11 cellular contexts compared by ENCODE assay signal in the genomic region with DNA sequence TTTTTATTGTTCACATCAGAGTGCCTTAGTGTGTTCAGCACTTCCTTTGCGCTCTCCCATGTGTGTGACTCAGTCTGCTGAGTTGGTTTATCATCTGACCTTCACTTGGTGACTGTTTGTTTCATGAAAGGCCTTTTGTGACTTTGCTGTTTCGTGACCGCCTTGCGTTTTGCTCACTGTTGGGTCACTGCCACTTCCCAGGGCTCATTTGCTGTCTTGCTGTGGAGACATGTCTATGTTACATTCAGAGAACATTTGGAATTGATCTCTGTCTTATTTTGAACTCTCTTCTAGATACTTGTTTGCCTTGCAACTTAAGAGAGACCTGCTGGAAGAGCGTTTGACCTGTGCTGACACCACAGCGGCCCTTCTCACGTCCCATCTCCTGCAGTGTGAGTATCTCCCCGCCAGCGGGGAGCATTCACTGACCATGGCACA. TPM values are rescaled to one million over a fixed set of nuclear protein-coding genes. Genes with fewer than 3 reads are reported as not detected.
DNase-seq lines count a peak whose midpoint lies in the region; ATAC-seq and TF ChIP-seq lines count a peak whose summit lies in the region.
"Had no signal": no experiment of that assay in that cellular context is flagged by ENCODE, and none has a peak within 500 bp of the region (broad histone marks: within the 10 kb centered on the region; RNA-seq: fewer than 3 reads in every experiment).

No MANE protein-coding gene starts in this region.

- no peak overlapping the region for H2AFZ ChIP-seq in PC-3 (ENCODE audit: low read length)

- H4K20me1 ChIP-seq in PC-3 (ENCODE audit: low read length), result no peaks in the 10 kb centered on the region

- POLR2A ChIA-PET in PC-3 (lab: Charles Lee; ENCODE audit: unreplicated experiment) (no interaction called here), HEK293T (lab: Yijun Ruan, JAX) (no interaction called here)

- H3K79me2 ChIP-seq in PC-3 (ENCODE audit: low read length), result no peaks in the 10 kb centered on the region

- H3K9me2 ChIP-seq in PC-3 (replicated peaks; ENCODE audit: low read length), result no peaks in the 10 kb centered on the region

- BruUV-seq in PC-3 (replicated peaks; lab: Mats Ljungman, UMichigan), result no TSS peak

- peak; percentile 86 for DNase-seq in PC-3
- peak; percentile 72 for DNase-seq in choroid plexus epithelial cell (ENCODE audit: low read depth)
- peak; percentile 14 to 62 for DNase-seq in lung microvascular endothelial cell (ENCODE audit: low read depth in 2 of 2)
- peak; percentile 94 for DNase-seq in superior temporal gyrus (ENCODE audit: extremely low spot score)
- no peak for DNase-seq in HEK293T (ENCODE audit: extremely low spot score)
- no peak for DNase-seq in activated gamma-delta T cell (lab: John Stamatoyannopoulos, UW)
- DNase-seq: stimulated activated CD4-positive, alpha-beta T cell treated with anti-CD3 and anti-CD28 coated beads, Interleukin-2, amount 100 ng/mL, for 24 hours; stimulated activated naive CD8-positive, alpha-beta T cell treated with anti-CD3 and anti-CD28 coated beads, Interleukin-15, Interleukin-2, amounts not matched to agents 100 U/mL and 50 U/mL, for 24 hours; T-helper 17 cell had no signal

- peak; percentile 83 for ATAC-seq in PC-3
- ATAC-seq in HG03045 (IDR thresholded peaks at IDR 0.05; ENCODE audit: unreplicated experiment), result no peak
- ATAC-seq: stimulated activated naive CD8-positive, alpha-beta T cell treated with anti-CD3 and anti-CD28 coated beads, Interleukin-15, Interleukin-2, amounts not matched to agents 100 U/mL and 50 U/mL, for 24 hours; T-helper 17 cell had no signal

- peak overlapping the region; percentile 94 for H3K27ac ChIP-seq in PC-3 (ENCODE audit: low read length)
- H3K27ac ChIP-seq: neutrophil had no signal

- peak overlapping the region; percentile 34; the same call in 1 of the 2 replicates for H3K4me2 ChIP-seq in PC-3 (ENCODE audit: low read length)

- peaks cover 29% of the 10 kb centered on the region for H3K4me1 ChIP-seq in PC-3 (ENCODE audit: insufficient read depth, low read length)

- H3K27me3 ChIP-seq in PC-3 (ENCODE audit: low read length), result no peaks in the 10 kb centered on the region
- H3K27me3 ChIP-seq: neutrophil had no signal

- peaks cover 8% of the 10 kb centered on the region for H3F3A ChIP-seq in PC-3 (ENCODE audit: low read length, unreplicated experiment)

- CTCF ChIA-PET in PC-3 (lab: Charles Lee), result no interaction called here
- CTCF ChIA-PET in HEK293T (lab: Yijun Ruan, JAX), result no interaction called here

- TF ChIP-seq CTCF in PC-3 (conservative IDR thresholded peaks at IDR 0.05; ENCODE audit: low read depth, low read length), result no peak
- TF ChIP-seq CTCF in choroid plexus epithelial cell (conservative IDR thresholded peaks at IDR 0.05; ENCODE audit: low read depth, low read length), result peak; percentile 13

- no peaks in the 10 kb centered on the region for H3K9me3 ChIP-seq in PC-3 (ENCODE audit: low read length)
- H3K9me3 ChIP-seq: neutrophil had no signal

- peak overlapping the region; percentile 61 for H3K9ac ChIP-seq in PC-3 (ENCODE audit: low read length)

- H3K36me3 ChIP-seq in PC-3 (ENCODE audit: low read depth, low read length), result peaks cover 23% of the 10 kb centered on the region; the same call in 1 of the 2 replicates

- intact Hi-C loops in PC-3 (cut with micrococcal nuclease), result loop anchor here (1.0 kb wide), 1 partner anchor 35 kb away; no protein-coding TSS in a partner anchor

- no peak overlapping the region for H3K4me3 ChIP-seq in PC-3 (ENCODE audit: low read length)
- no peak overlapping the region for H3K4me3 ChIP-seq in choroid plexus epithelial cell (ENCODE audit: low read depth, low read length)

TF ChIP-seq in HEK293T, 16 proteins besides CTCF, POLR2A, EP300 and RAD21:
- TF ChIP-seq HDGF (IDR thresholded peaks at IDR 0.05; ENCODE audit: borderline replicate concordance) (no peak), ELF4 (IDR thresholded peaks at IDR 0.05) (no peak), ARNT (IDR thresholded peaks at IDR 0.05) (no peak), ZNF384 (IDR thresholded peaks at IDR 0.05) (no peak), SP1 (IDR thresholded peaks at IDR 0.05) (no peak), FOXA1 (IDR thresholded peaks at IDR 0.05) (no peak), SUZ12 (IDR thresholded peaks at IDR 0.05) (no peak), TARDBP (IDR thresholded peaks at IDR 0.05) (no peak), BHLHE40 (IDR thresholded peaks at IDR 0.05; ENCODE audit: borderline replicate concordance) (no peak), LEF1 (IDR thresholded peaks at IDR 0.05; ENCODE audit: borderline replicate concordance) (no peak), NFRKB (IDR thresholded peaks at IDR 0.05) (no peak), CTBP1 (IDR thresholded peaks at IDR 0.05; ENCODE audit: borderline replicate concordance) (no peak), L3MBTL2 (conservative IDR thresholded peaks at IDR 0.05) (no peak), FOXK2 (IDR thresholded peaks at IDR 0.05) (no peak), FOXM1 (IDR thresholded peaks at IDR 0.05; ENCODE audit: borderline replicate concordance) (no peak)
- TF ChIP-seq, protein P1, sequence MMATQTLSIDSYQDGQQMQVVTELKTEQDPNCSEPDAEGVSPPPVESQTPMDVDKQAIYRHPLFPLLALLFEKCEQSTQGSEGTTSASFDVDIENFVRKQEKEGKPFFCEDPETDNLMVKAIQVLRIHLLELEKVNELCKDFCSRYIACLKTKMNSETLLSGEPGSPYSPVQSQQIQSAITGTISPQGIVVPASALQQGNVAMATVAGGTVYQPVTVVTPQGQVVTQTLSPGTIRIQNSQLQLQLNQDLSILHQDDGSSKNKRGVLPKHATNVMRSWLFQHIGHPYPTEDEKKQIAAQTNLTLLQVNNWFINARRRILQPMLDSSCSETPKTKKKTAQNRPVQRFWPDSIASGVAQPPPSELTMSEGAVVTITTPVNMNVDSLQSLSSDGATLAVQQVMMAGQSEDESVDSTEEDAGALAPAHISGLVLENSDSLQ (IDR thresholded peaks at IDR 0.05), result no peak
TF ChIP-seq in HEK293T: peak in this region for 0.

RNA-seq across cellular contexts. Expression of gene FARP2, which starts 54.7 kb away (rescaled TPM):
- 24.5 and 29.9 TPM in 2 replicates for total RNA-seq in PC-3 (2014; rRNA removed)
- 22.7 and 35.7 TPM in 2 replicates for total RNA-seq in lung microvascular endothelial cell

Comparison
In these comparisons a context has a peak if more than half of its experiments do, and no peak if none do; other contexts are left out.
1. DNase-seq: peak in PC-3 (single experiment), choroid plexus epithelial cell (single experiment), lung microvascular endothelial cell (2 of 2) and superior temporal gyrus (single experiment); none in HEK293T (single experiment) and activated gamma-delta T cell (single experiment).